15 cellular contexts compared by ENCODE assay signal in genomic region chr12:29901585-29901984, GRCh38.
A peak's percentile ranks its signal among the peaks of the same experiment; 100 is the strongest.
DNase-seq lines count a peak whose midpoint lies in the region; ATAC-seq and TF ChIP-seq lines count a peak whose summit lies in the region.
"Had no signal": no experiment of that assay in that cellular context is flagged by ENCODE, and none has a peak within 500 bp of the region (broad histone marks: within the 10 kb centered on the region; RNA-seq: fewer than 3 reads in every experiment).

No MANE protein-coding gene starts in this region.

- no peaks in the 10 kb centered on the region for H3K9me3 ChIP-seq in NT2/D1 (ENCODE audit: insufficient read depth, low read length)
- H3K9me3 ChIP-seq in ascending aorta: no peaks in the 10 kb centered on the region
- H3K9me3 ChIP-seq: BLaER1 treated with 17β-estradiol and CSF1 and Interleukin-3, amounts not matched to agents 10 nM and 100 nM had no signal

- H3K9me3 Mint-ChIP-seq in neural crest cell: no peaks in the 10 kb centered on the region

- no peaks in the 10 kb centered on the region for H3K36me3 Mint-ChIP-seq in neural crest cell (ENCODE audit: low read depth)
- H3K36me3 Mint-ChIP-seq: mesothelial cell of epicardium had no signal

- H3K27me3 Mint-ChIP-seq in neural crest cell (ENCODE audit: low read depth): no peaks in the 10 kb centered on the region
- H3K27me3 Mint-ChIP-seq: T-helper 17 cell had no signal

- H3K4me1 ChIP-seq in NT2/D1 (ENCODE audit: insufficient read depth, insufficient read length) (no peaks in the 10 kb centered on the region), ascending aorta (no peaks in the 10 kb centered on the region)

- DNase-seq in H7: peak; percentile 70
- peak; percentile 67 for DNase-seq in NT2/D1 (ENCODE audit: low read depth, low spot score)
- DNase-seq in choroid plexus epithelial cell (ENCODE audit: low read depth): peak; percentile 22
- DNase-seq in neural crest cell (ENCODE audit: low read depth, low spot score): no peak
- DNase-seq in ascending aorta (ENCODE audit: low spot score in 2 of 2): no peak
- no peak for DNase-seq in NCI-H1436 treated with DMSO at 0.1 percent for 48 hours (lab: John Stamatoyannopoulos, UW)
- DNase-seq: activated CD4-positive, CD25-positive, alpha-beta regulatory T cell treated with anti-CD3 and anti-CD28 coated beads, Interleukin-2, amount 50 U/mL, for 72 hours; activated effector memory CD4-positive, alpha-beta T cell treated with Interleukin-2 at 50 U/mL for 16 hours; MM.1S; NCI-H1694; SIG-M5; T-helper 17 cell had no signal

- H3K36me3 ChIP-seq in H7 (replicated peaks; ENCODE audit: control insufficient read depth, insufficient read depth, low read length) (no peaks in the 10 kb centered on the region), NT2/D1 (ENCODE audit: insufficient read depth, insufficient read length, low read length) (no peaks in the 10 kb centered on the region), ascending aorta (no peaks in the 10 kb centered on the region)
- H3K36me3 ChIP-seq: BLaER1 treated with 17β-estradiol and CSF1 and Interleukin-3, amounts not matched to agents 10 nM and 100 nM had no signal

- H3K27ac Mint-ChIP-seq in neural crest cell (ENCODE audit: unreplicated experiment): no peak overlapping the region
- H3K27ac Mint-ChIP-seq: mesothelial cell of epicardium, T-helper 17 cell had no signal

- peaks cover 7% of the 10 kb centered on the region for H3K4me1 Mint-ChIP-seq in neural crest cell
- H3K4me1 Mint-ChIP-seq: mesothelial cell of epicardium, T-helper 17 cell had no signal

- H3K4me3 Mint-ChIP-seq in neural crest cell: no peak overlapping the region
- H3K4me3 Mint-ChIP-seq: mesothelial cell of epicardium, T-helper 17 cell had no signal

- no peak overlapping the region for H3K27ac ChIP-seq in ascending aorta
- H3K27ac ChIP-seq: BLaER1 treated with 17β-estradiol and CSF1 and Interleukin-3, amounts not matched to agents 10 nM and 100 nM had no signal

- intact Hi-C loops in ascending aorta (cut with DNase I): no loop called here

- H3K4me3 ChIP-seq in H7 (ENCODE audit: insufficient read depth, low read depth, low read length): no peak overlapping the region
- H3K4me3 ChIP-seq in NT2/D1 (ENCODE audit: insufficient read length, low read depth): no peak overlapping the region
- no peak overlapping the region for H3K4me3 ChIP-seq in choroid plexus epithelial cell (ENCODE audit: low read depth, low read length)
- H3K4me3 ChIP-seq in ascending aorta: no peak overlapping the region
- H3K4me3 ChIP-seq: BLaER1 treated with 17β-estradiol and CSF1 and Interleukin-3, amounts not matched to agents 10 nM and 100 nM had no signal

- H3K27me3 ChIP-seq in H7 (ENCODE audit: control insufficient read depth, insufficient read depth, low read length) (no peaks in the 10 kb centered on the region), NT2/D1 (ENCODE audit: insufficient read depth, insufficient read length) (no peaks in the 10 kb centered on the region), ascending aorta (no peaks in the 10 kb centered on the region)
- H3K27me3 ChIP-seq: BLaER1 treated with 17β-estradiol and CSF1 and Interleukin-3, amounts not matched to agents 10 nM and 100 nM had no signal

- peak; percentile 59 for TF ChIP-seq CTCF in choroid plexus epithelial cell (conservative IDR thresholded peaks at IDR 0.05; ENCODE audit: low read depth, low read length)
- TF ChIP-seq CTCF in neural crest cell (conservative IDR thresholded peaks at IDR 0.05): peak; percentile 19
- TF ChIP-seq CTCF in ascending aorta (IDR thresholded peaks at IDR 0.05): no peak

- H3K9ac ChIP-seq in NT2/D1 (ENCODE audit: insufficient read length, low read depth): no peak overlapping the region
- H3K9ac ChIP-seq: BLaER1 treated with 17β-estradiol and CSF1 and Interleukin-3, amounts not matched to agents 10 nM and 100 nM had no signal

- no peak for ATAC-seq in HG02571 (IDR thresholded peaks at IDR 0.05; ENCODE audit: unreplicated experiment)
- ATAC-seq: T-helper 17 cell had no signal

Comparison
In these comparisons a context has a peak if more than half of its experiments do, and no peak if none do; other contexts are left out.
1. DNase-seq: peak in H7 (single experiment), NT2/D1 (single experiment) and choroid plexus epithelial cell (single experiment); none in neural crest cell (single experiment), ascending aorta (0 of 2) and NCI-H1436 treated with DMSO at 0.1 percent for 48 hours (single experiment).
2. CTCF ChIP-seq: peak in choroid plexus epithelial cell (single experiment) and neural crest cell (single experiment); none in ascending aorta (0 of 3).